Comparison of ENCODE assay signal across 1 cellular context in genomic region chr7:135678612-135679575, GRCh38.
TF ChIP-seq lines count a peak whose summit lies in the region.

No MANE protein-coding gene starts in this region.

TF ChIP-seq in SK-N-SH, 30 proteins besides CTCF, POLR2A, EP300 and RAD21 (continued from another document):
- TF ChIP-seq ZBTB33 (IDR thresholded peaks at IDR 0.05; ENCODE audit: borderline replicate concordance, low read depth) (0 out of 2 replicates have a peak, but pooled peaks have one; percentile 19), JUND (IDR thresholded peaks at IDR 0.05) (peak; percentile 34; the same call in 1 of the 2 replicates), EZH2phosphoT487 (IDR thresholded peaks at IDR 0.05; ENCODE audit: borderline replicate concordance, low read depth) (no peak), TEAD4 (IDR thresholded peaks at IDR 0.05; ENCODE audit: borderline replicate concordance, insufficient read depth) (no peak), TCF12 (IDR thresholded peaks at IDR 0.05) (peak; percentile 87), RCOR1 (IDR thresholded peaks at IDR 0.05; ENCODE audit: low read length) (no peak; the same call in 1 of the 2 replicates), FOXM1 (IDR thresholded peaks at IDR 0.05; ENCODE audit: low read depth) (0 out of 2 replicates have a peak, but pooled peaks have one; percentile 30), FOSL2 (IDR thresholded peaks at IDR 0.05; ENCODE audit: borderline replicate concordance, low read depth) (peak; percentile 66), REST (IDR thresholded peaks at IDR 0.05; ENCODE audit: low read depth, low read length) (0 out of 2 replicates have a peak, but pooled peaks have one; percentile 7), GATA2 (CRISPR knock-in tag; IDR thresholded peaks at IDR 0.05) (no peak), GABPA (IDR thresholded peaks at IDR 0.05; ENCODE audit: low read depth) (no peak), SMC3 (IDR thresholded peaks at IDR 0.05; ENCODE audit: low read depth, low read length) (no peak), TAF1 (IDR thresholded peaks at IDR 0.05; ENCODE audit: borderline replicate concordance, low read depth, low read length) (no peak), FOXJ3 (CRISPR knock-in tag; IDR thresholded peaks at IDR 0.05) (no peak), NRF1 (IDR thresholded peaks at IDR 0.05; ENCODE audit: low read depth, low read length) (no peak), CHD2 (IDR thresholded peaks at IDR 0.05; ENCODE audit: low read length, partially characterized antibody) (no peak), YY1 (IDR thresholded peaks at IDR 0.05; ENCODE audit: low read depth) (no peak), USF2 (IDR thresholded peaks at IDR 0.05; ENCODE audit: borderline replicate concordance, low read depth, low read length) (no peak), SIN3A (IDR thresholded peaks at IDR 0.05; ENCODE audit: borderline replicate concordance, low read depth, low read length) (no peak)
- TF ChIP-seq, protein P1, sequence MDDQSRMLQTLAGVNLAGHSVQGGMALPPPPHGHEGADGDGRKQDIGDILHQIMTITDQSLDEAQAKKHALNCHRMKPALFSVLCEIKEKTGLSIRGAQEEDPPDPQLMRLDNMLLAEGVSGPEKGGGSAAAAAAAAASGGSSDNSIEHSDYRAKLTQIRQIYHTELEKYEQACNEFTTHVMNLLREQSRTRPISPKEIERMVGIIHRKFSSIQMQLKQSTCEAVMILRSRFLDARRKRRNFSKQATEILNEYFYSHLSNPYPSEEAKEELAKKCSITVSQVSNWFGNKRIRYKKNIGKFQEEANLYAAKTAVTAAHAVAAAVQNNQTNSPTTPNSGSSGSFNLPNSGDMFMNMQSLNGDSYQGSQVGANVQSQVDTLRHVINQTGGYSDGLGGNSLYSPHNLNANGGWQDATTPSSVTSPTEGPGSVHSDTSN (IDR thresholded peaks at IDR 0.05) = peak; percentile 94
- TF ChIP-seq, protein P2, sequence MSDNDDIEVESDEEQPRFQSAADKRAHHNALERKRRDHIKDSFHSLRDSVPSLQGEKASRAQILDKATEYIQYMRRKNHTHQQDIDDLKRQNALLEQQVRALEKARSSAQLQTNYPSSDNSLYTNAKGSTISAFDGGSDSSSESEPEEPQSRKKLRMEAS (IDR thresholded peaks at IDR 0.05; ENCODE audit: low read depth) = no peak; the same call in 1 of the 2 replicates
- TF ChIP-seq, protein P3, sequence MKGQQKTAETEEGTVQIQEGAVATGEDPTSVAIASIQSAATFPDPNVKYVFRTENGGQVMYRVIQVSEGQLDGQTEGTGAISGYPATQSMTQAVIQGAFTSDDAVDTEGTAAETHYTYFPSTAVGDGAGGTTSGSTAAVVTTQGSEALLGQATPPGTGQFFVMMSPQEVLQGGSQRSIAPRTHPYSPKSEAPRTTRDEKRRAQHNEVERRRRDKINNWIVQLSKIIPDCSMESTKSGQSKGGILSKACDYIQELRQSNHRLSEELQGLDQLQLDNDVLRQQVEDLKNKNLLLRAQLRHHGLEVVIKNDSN (IDR thresholded peaks at IDR 0.05; ENCODE audit: borderline replicate concordance, low read depth) = peak; percentile 28; the same call in 1 of the 2 replicates
